ENCODE assay signal across 25 cellular contexts in the genomic region with DNA sequence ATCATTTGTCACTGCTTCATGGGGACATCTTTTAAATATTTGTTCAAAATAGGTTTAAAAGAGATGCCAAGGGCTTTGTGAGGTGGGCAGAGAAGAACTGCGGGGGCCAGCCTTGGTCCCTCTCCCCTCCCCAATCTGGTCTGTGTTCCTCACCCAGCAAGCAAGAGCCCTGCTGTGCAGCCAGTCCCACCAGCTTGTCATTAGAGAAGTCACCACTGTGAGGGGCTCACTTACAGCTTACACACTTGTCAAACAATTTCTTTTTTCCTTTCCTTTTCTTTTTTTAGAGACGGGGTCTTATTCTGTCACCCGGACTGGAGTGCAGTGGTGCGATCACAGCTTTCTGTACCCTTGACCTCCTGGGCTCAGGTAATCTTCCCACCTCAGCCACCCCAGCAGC. TPM values are rescaled to one million over a fixed set of nuclear protein-coding genes. Genes with fewer than 3 reads are reported as not detected.
DNase-seq lines count a peak whose midpoint lies in the region; ATAC-seq and TF ChIP-seq lines count a peak whose summit lies in the region.
"Had no signal": no experiment of that assay in that cellular context is flagged by ENCODE, and none has a peak within 500 bp of the region (broad histone marks: within the 10 kb centered on the region; RNA-seq: fewer than 3 reads in every experiment).

No MANE protein-coding gene starts in this region.

- H3K4me3 ChIP-seq in heart right ventricle (no peak overlapping the region), Loucy (ENCODE audit: low read length, poor library complexity, severe bottlenecking) (no peak overlapping the region), breast epithelium (no peak overlapping the region), psoas muscle (no peak overlapping the region)
- H3K4me3 ChIP-seq: ovary, PC-9, smooth muscle cell, thoracic aorta had no signal

- H3K4me2 ChIP-seq in Loucy (ENCODE audit: low read depth, low read length, poor library complexity, severe bottlenecking) = no peak overlapping the region

- no peaks in the 10 kb centered on the region for H3F3A ChIP-seq in Loucy (ENCODE audit: low read depth)

- no peak for TF ChIP-seq POLR2A in breast epithelium (IDR thresholded peaks at IDR 0.05)

- intact Hi-C loops in heart right ventricle (cut with DNase I) = loop anchor here in 1 of 10 donors (2.0 kb wide), 1 partner anchor 25 kb away; no protein-coding TSS in a partner anchor
- intact Hi-C loops in cardiac septum (cut with DNase I) = loop anchor here (1.0 kb wide), 1 partner anchor 30 kb away; no protein-coding TSS in a partner anchor
- intact Hi-C loops in breast epithelium (cut with DNase I; ENCODE audit: low total_unique reads) = no loop called here
- intact Hi-C loops in psoas muscle (cut with DNase I) = loop anchor here in 1 of 2 donors (10.0 kb wide), 1 partner anchor 1071 kb away; no protein-coding TSS in a partner anchor

- H2AFZ ChIP-seq in Loucy (ENCODE audit: low read length) = no peak overlapping the region
- H2AFZ ChIP-seq: PC-9 had no signal

- no peaks in the 10 kb centered on the region for H3K79me2 ChIP-seq in Loucy (ENCODE audit: insufficient read depth, low read length)

- H3K27me3 ChIP-seq in heart right ventricle = no peaks in the 10 kb centered on the region
- no peaks in the 10 kb centered on the region for H3K27me3 ChIP-seq in Loucy (ENCODE audit: insufficient read depth, low read length, poor library complexity, severe bottlenecking)
- H3K27me3 ChIP-seq in breast epithelium = no peaks in the 10 kb centered on the region
- H3K27me3 ChIP-seq in psoas muscle (ENCODE audit: insufficient read depth in 3 of 3, low read length in 2 of 3) = peaks cover 0 to 7% (median 0%) of the 10 kb centered on the region in 3 donors
- H3K27me3 ChIP-seq: ovary had no signal

- H4K20me1 ChIP-seq in Loucy (ENCODE audit: insufficient read depth, low read length, poor library complexity, severe bottlenecking) = no peaks in the 10 kb centered on the region

- H3K9me3 ChIP-seq in heart right ventricle (no peaks in the 10 kb centered on the region), Loucy (ENCODE audit: insufficient read depth, low read depth, low read length) (no peaks in the 10 kb centered on the region), breast epithelium (no peaks in the 10 kb centered on the region), psoas muscle (no peaks in the 10 kb centered on the region)
- H3K9me3 ChIP-seq: ovary, thoracic aorta had no signal

- ATAC-seq in heart right ventricle = peak in 4 of 8 donors; percentile 25 to 69 (median 40)
- no peak for ATAC-seq in psoas muscle
- ATAC-seq in HG02610 (IDR thresholded peaks at IDR 0.05; ENCODE audit: unreplicated experiment) = no peak
- ATAC-seq: activated CD8-positive, alpha-beta T cell treated with anti-CD3 and anti-CD28 coated beads, Interleukin-2, amount 10 ng/mL, durations not matched to agents 7 days and 5 days; stimulated activated naive CD8-positive, alpha-beta T cell treated with anti-CD3 and anti-CD28 coated beads, Interleukin-15, Interleukin-2, amounts not matched to agents 100 U/mL and 50 U/mL, for 24 hours had no signal

- H3K27ac ChIP-seq in heart right ventricle (peak overlapping the region in 5 of 10 donors; percentile 31 to 91 (median 85)), breast epithelium (peak overlapping the region; percentile 69 to 72), psoas muscle (no peak overlapping the region)
- H3K27ac ChIP-seq: epithelial cell of prostate, ovary, PC-9, thoracic aorta had no signal

- DNase-seq in heart right ventricle = no peak
- no peak for DNase-seq in cardiac septum (ENCODE audit: low spot score)
- no peak for DNase-seq in breast epithelium (ENCODE audit: low spot score in 2 of 2)
- peak; percentile 68 for DNase-seq in superior temporal gyrus (ENCODE audit: extremely low spot score)
- no peak for DNase-seq in psoas muscle
- DNase-seq in activated naive CD4-positive, alpha-beta T cell (lab: John Stamatoyannopoulos, UW) = no peak
- DNase-seq: activated CD8-positive, alpha-beta T cell treated with anti-CD3 and anti-CD28 coated beads, Interleukin-2, amount 10 ng/mL, durations not matched to agents 7 days and 5 days; CD8-positive, alpha-beta memory T cell; DMS53; effector CD4-positive, alpha-beta T cell; NCI-H1105; NCI-H1930; NCI-H510A treated with DMSO at 0.1 percent for 48 hours; NK-92 treated with Interleukin-12 subunit alpha and Interleukin-12 subunit beta, amount 100 ng/mL, for 24 hours; PC-9; retina; SHP77; stimulated activated CD4-positive, alpha-beta T cell treated with anti-CD3 and anti-CD28 coated beads, Interleukin-1b, Interleukin-23, amount 100 ng/mL, for 48 hours; stimulated activated naive CD8-positive, alpha-beta T cell treated with anti-CD3 and anti-CD28 coated beads, Interleukin-15, Interleukin-2, amounts not matched to agents 100 U/mL and 50 U/mL, for 24 hours had no signal

- H3K36me3 ChIP-seq in heart right ventricle (no peaks in the 10 kb centered on the region), Loucy (ENCODE audit: insufficient read depth, low read length) (no peaks in the 10 kb centered on the region), breast epithelium (no peaks in the 10 kb centered on the region), psoas muscle (ENCODE audit: insufficient read depth in 1 of 2, low read depth in 1 of 2) (no peaks in the 10 kb centered on the region)
- H3K36me3 ChIP-seq: ovary, thoracic aorta had no signal

- no peaks in the 10 kb centered on the region for H3K9me2 ChIP-seq in Loucy (replicated peaks; ENCODE audit: low read depth, low read length)

- WGBS in heart right ventricle, 2 donors = 67 to 78% methylated on average over 4 of the region's 4 CpGs
- WGBS in psoas muscle, 3 donors = 85 to 92% (median 86%) methylated on average over 4 of the region's 4 CpGs

- TF ChIP-seq CTCF in heart right ventricle (IDR thresholded peaks at IDR 0.05) (peak in 5 of 9 donors; percentile 17 to 41 (median 34)), Loucy (conservative IDR thresholded peaks at IDR 0.05; ENCODE audit: low read length) (0 out of 2 replicates have a peak, but pooled peaks have one; percentile 16), breast epithelium (IDR thresholded peaks at IDR 0.05) (no peak), psoas muscle (IDR thresholded peaks at IDR 0.05) (no peak)

- no peak overlapping the region for H3K9ac ChIP-seq in Loucy (ENCODE audit: low read depth, low read length, poor library complexity, severe bottlenecking)

- H3K4me1 ChIP-seq in heart right ventricle (peaks cover 9 to 55% (median 26%) of the 10 kb centered on the region in 9 donors), Loucy (ENCODE audit: insufficient read depth, low read length, poor library complexity, severe bottlenecking) (peaks cover 6% of the 10 kb centered on the region), breast epithelium (peaks cover 5 to 18% of the 10 kb centered on the region in 2 donors), psoas muscle (peaks cover 13% of the 10 kb centered on the region)

RNA-seq across cellular contexts. Expression of a gene that starts 10.3 kb away (rescaled TPM):
- total RNA-seq in heart right ventricle = 100 to 1,000 TPM; 122 to 199 (median 164) TPM
- polyA plus RNA-seq in heart right ventricle = 100 to 1,000 TPM in 1 of 2 donors, 10 to 100 TPM in 1; 41.4 to 156 TPM
- 195 TPM for total RNA-seq in cardiac septum
- 10 to 100 TPM in 1 of 3 donors, 1 to 10 TPM in 2; 1.4 to 12.3 (median 9.2) TPM for total RNA-seq in breast epithelium
- 10 to 100 TPM in 1 of 4 donors, 1 to 10 TPM in 3; 3.9 to 11.9 (median 6.0) TPM for total RNA-seq in psoas muscle
- 1 to 10 TPM; 1.5 to 2.1 (median 1.6) TPM for polyA plus RNA-seq in psoas muscle

RNA-seq across cellular contexts. Expression of a gene that starts 38.3 kb away (rescaled TPM):
- total RNA-seq in heart right ventricle (under 1 TPM in 1 of 10 donors, not detected in 9; 0.15 TPM), cardiac septum (not detected), breast epithelium (1 to 10 TPM in 1 of 3 donors, under 1 TPM in 1, not detected in 1; 0.66 to 1.5 TPM), psoas muscle (not detected)
- polyA plus RNA-seq in heart right ventricle (not detected), psoas muscle (not detected)
- total RNA-seq: thoracic aorta had no signal
- polyA plus RNA-seq: CD8-positive, alpha-beta memory T cell had no signal

Comparison
In these comparisons a context has a peak if more than half of its experiments do, and no peak if none do; other contexts are left out.
1. CTCF ChIP-seq: peak in heart right ventricle (5 of 9) and Loucy (single experiment); none in breast epithelium (0 of 3) and psoas muscle (single experiment).
2. RNA of a gene that starts 10.3 kb away (total RNA-seq): 195 TPM in cardiac septum (single experiment) and 122 to 199 TPM in heart right ventricle; 1.4 to 12.3 TPM in breast epithelium and 3.9 to 11.9 TPM in psoas muscle; every median in the first group is over 4 times any median in the second.